ENCODE assay signal across 8 cellular contexts in the genomic region with DNA sequence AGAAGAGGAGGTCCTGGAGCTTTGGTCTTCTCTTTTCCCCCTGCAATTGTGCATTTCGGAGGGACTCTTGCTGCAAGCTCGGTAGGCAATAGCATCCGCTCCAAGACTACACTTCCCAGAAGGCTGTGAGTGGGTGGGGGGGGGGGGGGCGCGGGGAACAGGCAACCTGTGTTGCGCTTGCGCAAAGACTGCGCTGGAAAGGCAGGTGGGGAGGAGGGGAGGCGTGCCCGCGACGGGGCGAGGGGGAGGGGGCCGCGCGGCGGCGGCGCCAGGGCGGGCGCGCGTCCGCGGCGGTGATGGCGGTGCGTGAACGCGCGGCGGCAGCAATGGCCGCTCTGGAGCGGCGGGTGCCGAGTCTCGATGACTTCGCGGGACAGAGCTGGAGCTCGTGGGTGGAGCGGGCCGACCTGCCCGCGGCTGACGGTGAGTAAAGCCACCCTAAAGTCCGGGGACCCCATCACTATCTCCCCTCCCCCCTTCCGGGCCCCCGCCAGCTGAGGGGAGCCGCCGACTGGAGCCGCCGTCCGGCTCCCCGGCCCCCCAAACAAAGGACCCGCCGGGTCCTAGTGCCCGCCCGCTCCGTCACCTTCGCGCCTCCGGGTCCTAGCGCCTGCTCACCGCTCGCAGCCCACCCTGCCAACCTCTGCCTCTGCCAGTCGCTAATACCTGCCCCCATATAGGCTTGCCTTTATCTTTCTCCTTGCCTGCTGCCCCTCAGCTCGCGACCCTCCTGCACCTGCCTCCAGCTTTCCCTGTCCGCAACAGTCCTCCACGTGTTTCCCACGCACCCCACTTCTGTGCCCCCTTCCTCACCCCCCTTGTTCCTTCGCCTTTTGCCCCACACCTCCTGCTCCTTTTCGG.
A peak's percentile ranks its signal among the peaks of the same experiment; 100 is the strongest.
DNase-seq lines count a peak whose midpoint lies in the region; ATAC-seq, FAIRE-seq and TF ChIP-seq lines count a peak whose summit lies in the region.

A gene with protein sequence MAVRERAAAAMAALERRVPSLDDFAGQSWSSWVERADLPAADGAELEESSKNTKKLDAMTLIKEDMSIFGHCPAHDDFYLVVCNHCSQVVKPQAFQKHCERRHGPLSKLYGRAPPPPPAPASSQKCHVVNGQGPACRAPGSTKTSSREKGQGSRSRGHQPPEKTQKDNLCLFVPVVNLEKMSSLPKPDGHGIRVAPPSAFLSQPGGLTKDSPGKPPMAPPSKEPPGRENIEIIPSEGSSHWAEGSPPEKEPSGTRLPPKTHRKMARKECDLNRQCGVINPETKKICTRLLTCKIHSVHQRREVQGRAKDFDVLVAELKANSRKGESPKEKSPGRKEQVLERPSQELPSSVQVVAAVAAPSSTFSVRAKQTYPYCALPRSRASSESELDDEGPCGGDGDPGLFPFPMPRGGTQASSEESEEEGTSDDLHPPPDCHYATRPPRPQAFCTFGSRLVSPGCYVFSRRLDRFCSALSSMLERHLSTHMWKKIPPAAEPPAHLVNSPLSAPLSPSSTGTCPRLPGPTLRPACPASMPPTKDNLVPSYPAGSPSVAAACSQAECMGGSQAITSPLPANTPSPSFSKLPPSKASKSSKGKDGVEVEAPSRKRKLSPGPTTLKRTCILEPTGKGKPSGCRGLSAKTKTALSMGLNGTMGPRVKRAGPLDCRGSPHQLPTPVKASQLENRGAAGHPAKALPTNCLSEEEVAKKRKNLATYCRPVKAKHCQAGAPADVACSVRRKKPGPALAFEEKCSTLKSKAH (plus strand): TSS at position 248 of the 861 bp plus-strand sequence. CDS start 49 bp downstream, at position 297.

- H3K27me3 ChIP-seq in Loucy (ENCODE audit: insufficient read depth, low read length, poor library complexity, severe bottlenecking) (no peaks in the 10 kb centered on the region), RWPE2 (ENCODE audit: insufficient read depth, poor library complexity, severe bottlenecking) (no peaks in the 10 kb centered on the region)

- H3K79me2 ChIP-seq in Loucy (ENCODE audit: insufficient read depth, low read length): no peaks in the 10 kb centered on the region; the same call in 1 of the 2 replicates

- H3F3A ChIP-seq in Loucy (ENCODE audit: low read depth): no peaks in the 10 kb centered on the region

- FAIRE-seq in H54 (lab: Jason Lieb, UNC): no peak

- H3K9me2 ChIP-seq in Loucy (replicated peaks; ENCODE audit: low read depth, low read length): no peaks in the 10 kb centered on the region

- peak within 1 kb of the TSS; percentile 87 for H3K27ac Mint-ChIP-seq in nephron progenitor cell
- H3K27ac Mint-ChIP-seq in stimulated activated naive CD8-positive, alpha-beta T cell treated with anti-CD3 and anti-CD28 coated beads, Interleukin-15, Interleukin-2, amounts not matched to agents 100 ng/mL and 50 ng/mL, for 24 hours: peak within 1 kb of the TSS; percentile 97

- peak within 1 kb of the TSS; percentile 90 for H3K4me3 Mint-ChIP-seq in nephron progenitor cell
- peak within 1 kb of the TSS; percentile 96 for H3K4me3 Mint-ChIP-seq in stimulated activated naive CD8-positive, alpha-beta T cell treated with anti-CD3 and anti-CD28 coated beads, Interleukin-15, Interleukin-2, amounts not matched to agents 100 ng/mL and 50 ng/mL, for 24 hours

- H3K9me3 ChIP-seq in Loucy (ENCODE audit: insufficient read depth, low read depth, low read length) (no peaks in the 10 kb centered on the region), RWPE2 (ENCODE audit: severe bottlenecking) (no peaks in the 10 kb centered on the region)

- peak; percentile 73 for ATAC-seq in RWPE2 (ENCODE audit: low read depth)

- H3K4me1 ChIP-seq in Loucy (ENCODE audit: insufficient read depth, low read length, poor library complexity, severe bottlenecking) (peaks cover 23% of the 10 kb centered on the region), RWPE2 (ENCODE audit: insufficient read depth, poor library complexity, severe bottlenecking) (peaks cover 4% of the 10 kb centered on the region)

- peak within 1 kb of the TSS; percentile 89 for H3K4me3 ChIP-seq in Loucy (ENCODE audit: low read length, poor library complexity, severe bottlenecking)
- peak within 1 kb of the TSS; percentile 99 for H3K4me3 ChIP-seq in RWPE2 (ENCODE audit: severe bottlenecking)
- peak within 1 kb of the TSS; percentile 84 for H3K4me3 ChIP-seq in fibroblast of pulmonary artery (replicated peaks; ENCODE audit: low read depth, low read length)

- TF ChIP-seq CTCF in Loucy (conservative IDR thresholded peaks at IDR 0.05; ENCODE audit: low read length) (no peak), RWPE2 (IDR thresholded peaks at IDR 0.05; ENCODE audit: poor library complexity, severe bottlenecking) (no peak), fibroblast of pulmonary artery (IDR thresholded peaks at IDR 0.05; ENCODE audit: low read length, missing control alignments) (no peak), nephron progenitor cell (IDR thresholded peaks at IDR 0.05) (no peak)

- no peaks in the 10 kb centered on the region for H4K20me1 ChIP-seq in Loucy (ENCODE audit: insufficient read depth, low read length, poor library complexity, severe bottlenecking)

- peak; percentile 92 for TF ChIP-seq POLR2A in H54 (IDR thresholded peaks at IDR 0.05; ENCODE audit: low read depth, low read length)

- peaks cover 13% of the 10 kb centered on the region for H3K27me3 Mint-ChIP-seq in nephron progenitor cell (ENCODE audit: low read depth, poor library complexity)
- peaks cover 9% of the 10 kb centered on the region for H3K27me3 Mint-ChIP-seq in stimulated activated naive CD8-positive, alpha-beta T cell treated with anti-CD3 and anti-CD28 coated beads, Interleukin-15, Interleukin-2, amounts not matched to agents 100 ng/mL and 50 ng/mL, for 24 hours

- DNase-seq in EL: peak; percentile 93
- peak; percentile 97 for DNase-seq in H54 (ENCODE audit: insufficient read length, low spot score)
- peak; percentile 85 for DNase-seq in RWPE2 (ENCODE audit: low spot score)
- peak; percentile 90 for DNase-seq in activated T-helper 9 cell treated with anti-CD3 and anti-CD28 coated beads, Interleukin-2, amount 50 U/mL, for 16 hours (ENCODE audit: low read depth)
- peak; percentile 92 for DNase-seq in fibroblast of pulmonary artery (ENCODE audit: low read depth)
- DNase-seq in nephron progenitor cell: peak; percentile 92

- peak within 1 kb of the TSS; percentile 97 for H2AFZ ChIP-seq in Loucy (ENCODE audit: low read length)

- H3K36me3 Mint-ChIP-seq in nephron progenitor cell (ENCODE audit: low read depth): peaks cover 14% of the 10 kb centered on the region
- peaks cover 11% of the 10 kb centered on the region for H3K36me3 Mint-ChIP-seq in stimulated activated naive CD8-positive, alpha-beta T cell treated with anti-CD3 and anti-CD28 coated beads, Interleukin-15, Interleukin-2, amounts not matched to agents 100 ng/mL and 50 ng/mL, for 24 hours (ENCODE audit: low read depth)

- H3K9ac ChIP-seq in Loucy (ENCODE audit: low read depth, low read length, poor library complexity, severe bottlenecking): peak within 1 kb of the TSS; percentile 75

- H3K36me3 ChIP-seq in Loucy (ENCODE audit: insufficient read depth, low read length): no peaks in the 10 kb centered on the region; the same call in 1 of the 2 replicates
- H3K36me3 ChIP-seq in RWPE2 (ENCODE audit: low read depth): peaks cover 4% of the 10 kb centered on the region; the same call in 1 of the 2 replicates

- H3K4me2 ChIP-seq in Loucy (ENCODE audit: low read depth, low read length, poor library complexity, severe bottlenecking): peak within 1 kb of the TSS; percentile 100

- peaks cover 38% of the 10 kb centered on the region for H3K4me1 Mint-ChIP-seq in nephron progenitor cell
- H3K4me1 Mint-ChIP-seq in stimulated activated naive CD8-positive, alpha-beta T cell treated with anti-CD3 and anti-CD28 coated beads, Interleukin-15, Interleukin-2, amounts not matched to agents 100 ng/mL and 50 ng/mL, for 24 hours (ENCODE audit: low read depth): peaks cover 30% of the 10 kb centered on the region

- no peaks in the 10 kb centered on the region for H3K9me3 Mint-ChIP-seq in nephron progenitor cell
- H3K9me3 Mint-ChIP-seq in stimulated activated naive CD8-positive, alpha-beta T cell treated with anti-CD3 and anti-CD28 coated beads, Interleukin-15, Interleukin-2, amounts not matched to agents 100 ng/mL and 50 ng/mL, for 24 hours: no peaks in the 10 kb centered on the region

- peak within 1 kb of the TSS; percentile 36 for H3K27ac ChIP-seq in RWPE2 (ENCODE audit: poor library complexity, severe bottlenecking)

Comparison
In these comparisons a context has a peak if more than half of its experiments do, and no peak if none do; other contexts are left out.
1. Peak in every context shown above with its lines: DNase-seq, ATAC-seq, H3K4me3 ChIP-seq and H3K27ac ChIP-seq.